In genomic region chr5:55471468-55471867, GRCh38 we compare ENCODE assay signal across 21 cellular contexts.
DNase-seq lines count a peak whose midpoint lies in the region; ATAC-seq, FAIRE-seq and TF ChIP-seq lines count a peak whose summit lies in the region.
"Had no signal": no experiment of that assay in that cellular context is flagged by ENCODE, and none has a peak within 500 bp of the region (broad histone marks: within the 10 kb centered on the region; RNA-seq: fewer than 3 reads in every experiment).

No MANE protein-coding gene starts in this region.

- peak overlapping the region; percentile 5 for H3K4me3 Mint-ChIP-seq in Calu3 (ENCODE audit: low read depth, unreplicated experiment)
- H3K4me3 Mint-ChIP-seq: IgD-negative memory B cell had no signal

- ATAC-seq in left lung, result no peak
- ATAC-seq in gastroesophageal sphincter, result no peak
- ATAC-seq: HCT116, Panc1 had no signal

- H3K9me3 ChIP-seq in left lung (no peaks in the 10 kb centered on the region), gastroesophageal sphincter (no peaks in the 10 kb centered on the region)
- H3K9me3 ChIP-seq: BE2C had no signal

- H3K27me3 ChIP-seq in left lung, result no peaks in the 10 kb centered on the region
- no peaks in the 10 kb centered on the region for H3K27me3 ChIP-seq in gastroesophageal sphincter
- H3K27me3 ChIP-seq: BE2C had no signal

- no peak for TF ChIP-seq EP300 in gastroesophageal sphincter (IDR thresholded peaks at IDR 0.05)

- no peaks in the 10 kb centered on the region for H3K27me3 Mint-ChIP-seq in Calu3 (ENCODE audit: unreplicated experiment)
- H3K27me3 Mint-ChIP-seq: IgD-negative memory B cell had no signal

- H3K9me3 Mint-ChIP-seq in Calu3 (ENCODE audit: low read depth, unreplicated experiment), result no peaks in the 10 kb centered on the region
- H3K9me3 Mint-ChIP-seq: IgD-negative memory B cell had no signal

- H3K27ac Mint-ChIP-seq in Calu3 (ENCODE audit: unreplicated experiment), result peak overlapping the region; percentile 67
- H3K27ac Mint-ChIP-seq: IgD-negative memory B cell had no signal

- peak; percentile 50 for FAIRE-seq in RCC 7860 (lab: Jason Lieb, UNC)
- FAIRE-seq: GM18507, H1 had no signal

- DNase-seq in Calu3 (peak; percentile 12), RCC 7860 (ENCODE audit: low spot score) (peak; percentile 10), glomerular visceral epithelial cell (ENCODE audit: extremely low spot score) (peak; percentile 14), renal cortical epithelial cell (ENCODE audit: low read depth) (peak; percentile 87), medulla oblongata (ENCODE audit: extremely low spot score) (no peak), left lung (no peak), NCI-H748 (lab: John Stamatoyannopoulos, UW; ENCODE audit: unreplicated experiment) (no peak)
- DNase-seq: BE2C, DMS53, MM.1S, NCI-H2029, NCI-H446 treated with DMSO at 0.1 percent for 48 hours, NCI-H526 treated with DMSO at 0.1 percent for 48 hours, SHP77 treated with DMSO at 0.1 percent for 48 hours had no signal

- no TSS peak for BruUV-seq in Calu3 (replicated peaks; lab: Mats Ljungman, UMichigan)

- 33 to 40% methylated on average over 1 of the region's 1 CpG for WGBS in gastroesophageal sphincter (ENCODE audit: low coverage in 1 of 2), 2 donors

- TF ChIP-seq CTCF in Calu3 (IDR thresholded peaks at IDR 0.05; ENCODE audit: unreplicated experiment) (no peak), left lung (IDR thresholded peaks at IDR 0.05) (no peak), gastroesophageal sphincter (IDR thresholded peaks at IDR 0.05) (no peak)

- no peak overlapping the region for H3K27ac ChIP-seq in left lung
- no peak overlapping the region for H3K27ac ChIP-seq in gastroesophageal sphincter
- H3K27ac ChIP-seq: KMS-11 had no signal

- H3K4me1 ChIP-seq in left lung, result peaks cover 0 to 9% of the 10 kb centered on the region in 2 donors
- H3K4me1 ChIP-seq in gastroesophageal sphincter, result peaks cover 9 to 50% (median 9%) of the 10 kb centered on the region in 3 donors
- H3K4me1 ChIP-seq: BE2C had no signal

- TF ChIP-seq POLR2A in gastroesophageal sphincter (IDR thresholded peaks at IDR 0.05), result no peak

- CTCF ChIA-PET in Calu3 (lab: Charles Lee), result interaction anchor here (0.6 to 1.1 kb wide), 2 partner anchors 9 to 284 kb away, joined by 3 read pairs; no protein-coding TSS in a partner anchor

- H3K4me3 ChIP-seq in left lung, result no peak overlapping the region
- no peak overlapping the region for H3K4me3 ChIP-seq in gastroesophageal sphincter

- H3K36me3 ChIP-seq in left lung (no peaks in the 10 kb centered on the region), gastroesophageal sphincter (peaks cover 0 to 23% of the 10 kb centered on the region in 2 donors)
- H3K36me3 ChIP-seq: BE2C had no signal

- peaks cover 31% of the 10 kb centered on the region for H3K4me1 Mint-ChIP-seq in Calu3 (ENCODE audit: low read depth, unreplicated experiment)

- intact Hi-C loops in Calu3 (cut with micrococcal nuclease; ENCODE audit: unreplicated experiment) (loop anchor here (5.0 kb wide), 1 partner anchor 46 kb away; no protein-coding TSS in a partner anchor), left lung (cut with DNase I) (no loop called here)

- H3K36me3 Mint-ChIP-seq in Calu3 (ENCODE audit: insufficient read depth, unreplicated experiment), result peaks cover 7% of the 10 kb centered on the region

Comparison
In these comparisons a context has a peak if more than half of its experiments do, and no peak if none do; other contexts are left out.
1. DNase-seq: peak in Calu3 (single experiment), RCC 7860 (single experiment), glomerular visceral epithelial cell (single experiment) and renal cortical epithelial cell (single experiment); none in medulla oblongata (single experiment), left lung (0 of 2) and NCI-H748 (single experiment).